In genomic region chr2:177397501-177398289, GRCh38 we compare ENCODE assay signal across 1 cellular context.
TF ChIP-seq lines count a peak whose summit lies in the region.

No MANE protein-coding gene starts in this region.

TF ChIP-seq in HepG2, 621 proteins besides CTCF, POLR2A, EP300 and RAD21 (continued from another document and continues in another):
- TF ChIP-seq ELK4 (CRISPR knock-in tag; IDR thresholded peaks at IDR 0.05; ENCODE audit: borderline replicate concordance) (no peak), MTA1 (CRISPR knock-in tag; IDR thresholded peaks at IDR 0.05; ENCODE audit: borderline replicate concordance) (peak; percentile 92), NFKB2 (CRISPR knock-in tag; IDR thresholded peaks at IDR 0.05; ENCODE audit: borderline replicate concordance) (no peak), ZFP82 (CRISPR knock-in tag; IDR thresholded peaks at IDR 0.05; ENCODE audit: borderline replicate concordance) (no peak; the same call in 1 of the 2 replicates), ZNF251 (CRISPR knock-in tag; IDR thresholded peaks at IDR 0.05) (no peak), ZNF563 (CRISPR knock-in tag; IDR thresholded peaks at IDR 0.05) (0 out of 2 replicates have a peak, but pooled peaks have one; percentile 24), MIER2 (CRISPR knock-in tag; IDR thresholded peaks at IDR 0.05) (peak; percentile 71), ATF5 (CRISPR knock-in tag; IDR thresholded peaks at IDR 0.05; ENCODE audit: low read depth) (0 out of 2 replicates have a peak, but pooled peaks have one; percentile 73), MED8 (CRISPR knock-in tag; IDR thresholded peaks at IDR 0.05; ENCODE audit: insufficient replicate concordance) (peak; percentile 73), AHDC1 (CRISPR knock-in tag; IDR thresholded peaks at IDR 0.05; ENCODE audit: borderline replicate concordance) (peak; percentile 99), ZNF543 (CRISPR knock-in tag; IDR thresholded peaks at IDR 0.05) (no peak; the same call in 1 of the 2 replicates), NKX3-1 (CRISPR knock-in tag; IDR thresholded peaks at IDR 0.05) (peak; percentile 89), ZNF878 (CRISPR knock-in tag; IDR thresholded peaks at IDR 0.05) (peak; percentile 84), RNF2 (conservative IDR thresholded peaks at IDR 0.05; ENCODE audit: low read depth) (no peak), ZNF7 (CRISPR knock-in tag; IDR thresholded peaks at IDR 0.05) (peak; percentile 90; the same call in 1 of the 2 replicates), TEAD3 (CRISPR knock-in tag; optimal IDR thresholded peaks at IDR 0.05; ENCODE audit: borderline replicate concordance) (peak; percentile 83), MZF1 (CRISPR knock-in tag; IDR thresholded peaks at IDR 0.05; ENCODE audit: borderline replicate concordance) (no peak), NFKBIZ (CRISPR knock-in tag; IDR thresholded peaks at IDR 0.05) (peak; percentile 89; the same call in 1 of the 2 replicates), FIP1L1 (IDR thresholded peaks at IDR 0.05; ENCODE audit: borderline replicate concordance, insufficient read depth, low read depth, low read length) (no peak), MTF1 (CRISPR knock-in tag; IDR thresholded peaks at IDR 0.05) (no peak), HMGXB4 (CRISPR knock-in tag; IDR thresholded peaks at IDR 0.05; ENCODE audit: borderline replicate concordance in 1 of 2, low read depth in 1 of 2) (peak; percentile 49 to 59; a peak in 1 of 4 replicates), CBX1 (IDR thresholded peaks at IDR 0.05; ENCODE audit: low read depth) (peak; percentile 97), PAF1 (CRISPR knock-in tag; IDR thresholded peaks at IDR 0.05) (no peak; the same call in 1 of the 2 replicates), FOXP4 (CRISPR knock-in tag; IDR thresholded peaks at IDR 0.05) (peak; percentile 98), PRDM10 (CRISPR knock-in tag; IDR thresholded peaks at IDR 0.05; ENCODE audit: low read depth) (peak; percentile 68; the same call in 1 of the 2 replicates), FOXA3 (CRISPR knock-in tag; IDR thresholded peaks at IDR 0.05) (peak; percentile 96), ZNF782 (CRISPR knock-in tag; IDR thresholded peaks at IDR 0.05; ENCODE audit: borderline replicate concordance) (no peak), NFE2L2 (IDR thresholded peaks at IDR 0.05; ENCODE audit: low read length) (peak; percentile 82), REPIN1 (CRISPR knock-in tag; IDR thresholded peaks at IDR 0.05; ENCODE audit: borderline replicate concordance, low read depth) (peak; percentile 90), ZNF407 (CRISPR knock-in tag; IDR thresholded peaks at IDR 0.05; ENCODE audit: not compliant biosample characterization) (peak; percentile 52), PLRG1 (conservative IDR thresholded peaks at IDR 0.05) (no peak), ZBTB7B (CRISPR knock-in tag; IDR thresholded peaks at IDR 0.05) (peak; percentile 54; the same call in 1 of the 2 replicates)
